ENCODE assay signal across 8 cellular contexts in genomic region chr9:137294091-137294683, GRCh38. TPM values are rescaled to one million over a fixed set of nuclear protein-coding genes. Genes with fewer than 3 reads are reported as not detected.
DNase-seq lines count a peak whose midpoint lies in the region; ATAC-seq, FAIRE-seq and TF ChIP-seq lines count a peak whose summit lies in the region.

No MANE protein-coding gene starts in this region.

- intact Hi-C loops in kidney (cut with DNase I) = loop anchor here (10.0 kb wide), 1 partner anchor 231 kb away; no protein-coding TSS in a partner anchor
- intact Hi-C loops in vagina (cut with DNase I) = no loop called here

- H3K79me2 ChIP-seq in MM.1S (ENCODE audit: low read length) = no peaks in the 10 kb centered on the region

- H3K27ac ChIP-seq in MM.1S (ENCODE audit: low read length) (no peak overlapping the region), kidney (ENCODE audit: low read depth in 2 of 2, low read length in 2 of 2) (peak overlapping the region; percentile 20 to 27), vagina (no peak overlapping the region)

- peaks cover 30% of the 10 kb centered on the region for H3K27me3 Mint-ChIP-seq in activated T-cell treated with anti-CD3 and anti-CD28 coated beads, Interleukin-2, amount 50 U/mL, for 4 hours (ENCODE audit: low read depth)

- peaks cover 9% of the 10 kb centered on the region for H3K4me1 Mint-ChIP-seq in activated T-cell treated with anti-CD3 and anti-CD28 coated beads, Interleukin-2, amount 50 U/mL, for 4 hours (ENCODE audit: low read depth)

- ATAC-seq in activated T-cell treated with anti-CD3 and anti-CD28 coated beads, Interleukin-2, amount 50 U/mL, for 4 hours = peak; percentile 60 to 65
- no peak for ATAC-seq in omental fat pad (ENCODE audit: low FRiP score)
- ATAC-seq in HG03457 (IDR thresholded peaks at IDR 0.05; ENCODE audit: unreplicated experiment) = no peak

- H3K9ac ChIP-seq in MM.1S (ENCODE audit: low read length) = no peak overlapping the region
- no peak overlapping the region for H3K9ac ChIP-seq in kidney (ENCODE audit: low read length in 2 of 2)

- H3K9me3 Mint-ChIP-seq in activated T-cell treated with anti-CD3 and anti-CD28 coated beads, Interleukin-2, amount 50 U/mL, for 4 hours = no peaks in the 10 kb centered on the region

- H4K20me1 ChIP-seq in MM.1S (ENCODE audit: insufficient read depth, low read length) = no peaks in the 10 kb centered on the region

- H3K36me3 ChIP-seq in MM.1S (replicated peaks; ENCODE audit: insufficient read depth, low read length) (no peaks in the 10 kb centered on the region), kidney (ENCODE audit: control insufficient read depth in 1 of 2, insufficient read depth in 2 of 2, low read length in 2 of 2) (no peaks in the 10 kb centered on the region), vagina (no peaks in the 10 kb centered on the region)

- TF ChIP-seq CTCF in MM.1S (IDR thresholded peaks at IDR 0.05; ENCODE audit: low read length) = no peak
- TF ChIP-seq CTCF in kidney (IDR thresholded peaks at IDR 0.05; ENCODE audit: borderline replicate concordance, extremely low read depth, insufficient read depth) = no peak
- TF ChIP-seq CTCF in omental fat pad (IDR thresholded peaks at IDR 0.05) = no peak
- no peak for TF ChIP-seq CTCF in vagina (IDR thresholded peaks at IDR 0.05)

- H3K36me3 Mint-ChIP-seq in activated T-cell treated with anti-CD3 and anti-CD28 coated beads, Interleukin-2, amount 50 U/mL, for 4 hours (ENCODE audit: insufficient read depth) = no peaks in the 10 kb centered on the region

- H3K4me2 ChIP-seq in MM.1S (ENCODE audit: low read depth, low read length) = no peak overlapping the region

- H3F3A ChIP-seq in MM.1S (ENCODE audit: insufficient read depth, low read length) = no peaks in the 10 kb centered on the region

- H3K4me1 ChIP-seq in MM.1S (ENCODE audit: low read length) = no peaks in the 10 kb centered on the region
- peaks cover 0 to 6% of the 10 kb centered on the region in 2 donors for H3K4me1 ChIP-seq in kidney (ENCODE audit: control insufficient read depth in 1 of 2, insufficient read depth in 1 of 2, low read depth in 1 of 2, low read length in 2 of 2)
- H3K4me1 ChIP-seq in vagina = peaks cover 28% of the 10 kb centered on the region

- H3K27me3 ChIP-seq in MM.1S (replicated peaks; ENCODE audit: insufficient read depth, low read length) (peaks cover 63% of the 10 kb centered on the region), vagina (no peaks in the 10 kb centered on the region)

- peak overlapping the region; percentile 45 for H3K4me3 Mint-ChIP-seq in activated T-cell treated with anti-CD3 and anti-CD28 coated beads, Interleukin-2, amount 50 U/mL, for 4 hours

- FAIRE-seq in kidney (lab: Jason Lieb, UNC) = no peak

- no peaks in the 10 kb centered on the region for H3K9me2 ChIP-seq in MM.1S (replicated peaks; ENCODE audit: insufficient read depth, low read length)

- no peak overlapping the region for H2AFZ ChIP-seq in MM.1S (ENCODE audit: low read length)

- no peak for TF ChIP-seq POLR2A in vagina (IDR thresholded peaks at IDR 0.05)

- DNase-seq in ELR (ENCODE audit: low read depth) = peak; percentile 68
- DNase-seq in MM.1S = peak; percentile 29
- DNase-seq in activated T-cell treated with anti-CD3 and anti-CD28 coated beads, Interleukin-2, amount 50 U/mL, for 4 hours = no peak
- peak; percentile 48 for DNase-seq in kidney
- DNase-seq in omental fat pad (ENCODE audit: low spot score) = no peak
- DNase-seq in effector CD4-positive, alpha-beta T cell = no peak
- no peak for DNase-seq in vagina (ENCODE audit: extremely low spot score in 2 of 2)

- H3K9me3 ChIP-seq in MM.1S (replicated peaks; ENCODE audit: insufficient read depth, low read length) (no peaks in the 10 kb centered on the region), kidney (ENCODE audit: control insufficient read depth in 1 of 2, low read length in 2 of 2) (peaks cover 0 to 4% of the 10 kb centered on the region in 2 donors), vagina (no peaks in the 10 kb centered on the region)

- no peak overlapping the region for H3K4me3 ChIP-seq in MM.1S (ENCODE audit: low read length)
- peak overlapping the region in 1 of 2 donors; percentile 30 for H3K4me3 ChIP-seq in kidney (ENCODE audit: low read length in 2 of 2)
- peak overlapping the region in 1 of 2 donors; percentile 5 for H3K4me3 ChIP-seq in vagina

RNA-seq across cellular contexts. Expression of gene NRARP, which starts 7.9 kb away (rescaled TPM):
- total RNA-seq in activated T-cell treated with anti-CD3 and anti-CD28 coated beads, Interleukin-2, amount 50 U/mL, for 4 hours = 10 to 100 TPM in 2 of 3 donors, 1 to 10 TPM in 1; 7.6 to 15.6 (median 11.6) TPM
- total RNA-seq in kidney (4.7 TPM), omental fat pad (10 to 100 TPM in 1 of 4 donors, 1 to 10 TPM in 3; 4.6 to 12.3 (median 7.2) TPM), vagina (29.5 TPM)
- 1.7 TPM for polyA plus RNA-seq in kidney (ENCODE audit: insufficient read depth, low read depth, low replicate concordance)

RNA-seq across cellular contexts. Expression of gene TOR4A, which starts 16.7 kb away (rescaled TPM):
- 1 to 10 TPM; 3.2 to 4.0 (median 3.6) TPM for total RNA-seq in activated T-cell treated with anti-CD3 and anti-CD28 coated beads, Interleukin-2, amount 50 U/mL, for 4 hours
- total RNA-seq in kidney (23.8 TPM), omental fat pad (10 to 100 TPM in 3 of 4 donors, 1 to 10 TPM in 1; 9.8 to 17.7 (median 11.6) TPM), vagina (13.0 TPM)
- 4.9 TPM for polyA plus RNA-seq in kidney (ENCODE audit: insufficient read depth, low read depth, low replicate concordance)

RNA-seq across cellular contexts. Expression of gene NELFB, which starts 39.1 kb away (rescaled TPM):
- 10 to 100 TPM; 72.0 to 81.1 (median 73.5) TPM for total RNA-seq in activated T-cell treated with anti-CD3 and anti-CD28 coated beads, Interleukin-2, amount 50 U/mL, for 4 hours
- total RNA-seq in kidney (57.3 TPM), omental fat pad (10 to 100 TPM; 22.2 to 42.8 (median 34.2) TPM), vagina (44.0 TPM)
- 43.8 TPM for polyA plus RNA-seq in kidney (ENCODE audit: insufficient read depth, low read depth, low replicate concordance)

RNA-seq across cellular contexts. Expression of gene STPG3, which starts 43.1 kb away (rescaled TPM):
- total RNA-seq in activated T-cell treated with anti-CD3 and anti-CD28 coated beads, Interleukin-2, amount 50 U/mL, for 4 hours = not detected
- total RNA-seq in kidney (0.38 TPM), omental fat pad (under 1 TPM in 1 of 4 donors, not detected in 3; 0.56 TPM), vagina (not detected)
- polyA plus RNA-seq in kidney (ENCODE audit: insufficient read depth, low read depth, low replicate concordance) = not detected

RNA-seq across cellular contexts. Expression of gene TUBB4B, which starts 53.1 kb away (rescaled TPM):
- 100 to 1,000 TPM; 345 to 383 (median 380) TPM for total RNA-seq in activated T-cell treated with anti-CD3 and anti-CD28 coated beads, Interleukin-2, amount 50 U/mL, for 4 hours
- total RNA-seq in kidney (258 TPM), omental fat pad (100 to 1,000 TPM; 197 to 452 (median 288) TPM), vagina (312 TPM)
- 394 TPM for polyA plus RNA-seq in kidney (ENCODE audit: insufficient read depth, low read depth, low replicate concordance)

Comparison
In these comparisons a context has a peak if more than half of its experiments do, and no peak if none do; other contexts are left out.
1. DNase-seq: peak in ELR (single experiment), MM.1S (single experiment) and kidney (single experiment); none in activated T-cell treated with anti-CD3 and anti-CD28 coated beads, Interleukin-2, amount 50 U/mL, for 4 hours (single experiment), omental fat pad (single experiment), effector CD4-positive, alpha-beta T cell (single experiment) and vagina (0 of 2).
2. H3K27ac ChIP-seq: peak in kidney (2 of 2); none in MM.1S (single experiment) and vagina (single experiment).
3. ATAC-seq: peak in activated T-cell treated with anti-CD3 and anti-CD28 coated beads, Interleukin-2, amount 50 U/mL, for 4 hours (2 of 2); none in omental fat pad (single experiment) and HG03457 (single experiment).